Comparison of ENCODE assay signal across 1 cellular context in the genomic region with DNA sequence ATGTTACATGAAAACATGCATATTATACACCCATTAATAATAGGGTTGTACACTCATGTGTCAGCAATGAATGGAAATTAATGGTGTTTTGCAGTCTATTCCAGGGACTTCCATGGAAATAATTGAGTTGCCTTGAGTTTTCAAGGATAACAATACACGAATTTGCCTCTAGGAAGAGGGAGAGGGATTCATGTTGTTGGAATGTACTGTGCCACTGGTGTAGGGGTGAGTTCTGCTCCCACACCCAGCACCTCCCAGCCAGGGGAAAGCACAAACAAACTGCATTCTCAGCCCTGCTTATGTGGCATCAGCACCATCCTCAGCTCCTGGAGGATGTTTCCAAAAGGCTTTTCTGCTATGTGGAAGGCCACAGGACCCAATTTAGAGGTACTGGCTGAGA.
TF ChIP-seq lines count a peak whose summit lies in the region.

No MANE protein-coding gene starts in this region.

TF ChIP-seq in H1, 55 proteins besides CTCF, POLR2A, EP300 and RAD21:
- TF ChIP-seq BACH1 (IDR thresholded peaks at IDR 0.05; ENCODE audit: low read length) (no peak), GABPA (IDR thresholded peaks at IDR 0.05; ENCODE audit: borderline replicate concordance, insufficient read depth, low read length) (no peak), SP4 (IDR thresholded peaks at IDR 0.05; ENCODE audit: low read length) (no peak), CTBP2 (IDR thresholded peaks at IDR 0.05; ENCODE audit: borderline replicate concordance, insufficient read depth, insufficient read length, low read length) (no peak), CBX5 (IDR thresholded peaks at IDR 0.05; ENCODE audit: low read depth, low read length) (no peak)
